In genomic region chr2:121530210-121530562, GRCh38 we compare ENCODE assay signal across 8 cellular contexts. TPM values are rescaled to one million over a fixed set of nuclear protein-coding genes. Genes with fewer than 3 reads are reported as not detected.
DNase-seq lines count a peak whose midpoint lies in the region; TF ChIP-seq lines count a peak whose summit lies in the region.

No MANE protein-coding gene starts in this region.

- H3K4me3 Mint-ChIP-seq in activated naive CD4-positive, alpha-beta T cell treated with anti-CD3 and anti-CD28 coated beads, Interleukin-2, amount 10 ng/mL, durations not matched to agents 7 days and 5 days: peak overlapping the region; percentile 90
- H3K4me3 Mint-ChIP-seq in activated T-helper 2 cell treated with anti-CD3 and anti-CD28 coated beads, Interferon-gamma antibody, Interleukin-2, Interleukin-4, amounts not matched to agents 10 μg/mL and 5 μg/mL and 100 μg/mL, durations not matched to agents 14 hours and 24 hours and 36 hours (ENCODE audit: low read depth): peak overlapping the region; percentile 96

- peaks cover 0 to 25% of the 10 kb centered on the region in 2 experiments; a peak in 2 of 3 replicates for H3K36me3 ChIP-seq in HEK293 (ENCODE audit: control insufficient read depth in 2 of 2, insufficient read depth in 1 of 2, low read length in 2 of 2)
- peaks cover 38% of the 10 kb centered on the region for H3K36me3 ChIP-seq in MG63
- H3K36me3 ChIP-seq in cardiac muscle cell: peaks cover 4% of the 10 kb centered on the region

- no peak for DNase-seq in activated naive CD4-positive, alpha-beta T cell treated with anti-CD3 and anti-CD28 coated beads, Interleukin-2, amount 10 ng/mL, durations not matched to agents 7 days and 5 days
- no peak for DNase-seq in activated naive CD4-positive, alpha-beta T cell treated with Interleukin-2 at 50 U/mL for 16 hours
- DNase-seq in MG63 (peak; percentile 80), cardiac muscle cell (ENCODE audit: low read depth in 1 of 2, low spot score in 1 of 2) (peak; percentile 81 to 85), posterior cingulate gyrus (peak in 7 of 10 donors; percentile 43 to 93 (median 52)), SIG-M5 treated with dmso at 0.1 percent for 504 hours (lab: John Stamatoyannopoulos, UW; ENCODE audit: unreplicated experiment) (no peak)
- DNase-seq in activated T-helper 2 cell treated with anti-CD3 and anti-CD28 coated beads, Interferon-gamma antibody, Interleukin-2, Interleukin-4, amounts not matched to agents 10 μg/mL and 5 μg/mL and 100 μg/mL, durations not matched to agents 14 hours and 24 hours and 36 hours (ENCODE audit: low spot score): no peak

- H3K4me3 ChIP-seq in HEK293 (ENCODE audit: low read depth, low read length): peak overlapping the region; percentile 78
- peak overlapping the region; percentile 82 for H3K4me3 ChIP-seq in MG63
- H3K4me3 ChIP-seq in cardiac muscle cell: peak overlapping the region; percentile 61

- intact Hi-C loops in activated T-helper 2 cell treated with anti-CD3 and anti-CD28 coated beads, Interferon-gamma antibody, Interleukin-2, Interleukin-4, amounts not matched to agents 10 μg/mL and 5 μg/mL and 100 μg/mL, durations not matched to agents 14 hours and 24 hours and 36 hours (cut with micrococcal nuclease): loop anchor here (1.0 to 2.0 kb wide), 3 partner anchors 31 to 225 kb away; partner anchors contain the start of gene TSN
- intact Hi-C loops in posterior cingulate gyrus (cut with DNase I): loop anchor here (1.0 to 5.0 kb wide), 5 partner anchors 119 to 225 kb away; partner anchors contain the start of genes CLASP1, NIFK and TSN

- H3K9me3 ChIP-seq in HEK293 (ENCODE audit: control insufficient read depth, insufficient read depth, low read depth, low read length): no peaks in the 10 kb centered on the region
- no peaks in the 10 kb centered on the region for H3K9me3 ChIP-seq in MG63
- no peaks in the 10 kb centered on the region for H3K9me3 ChIP-seq in cardiac muscle cell (ENCODE audit: low read depth)

- H3K27ac ChIP-seq in HEK293 (ENCODE audit: extremely low read depth, low read depth, low read length) (peak overlapping the region; percentile 100), cardiac muscle cell (peak overlapping the region; percentile 100)

- TF ChIP-seq CTCF in HEK293 (tag by site-specific recombination; IDR thresholded peaks at IDR 0.05): no peak
- TF ChIP-seq CTCF in cardiac muscle cell (IDR thresholded peaks at IDR 0.05; ENCODE audit: low read depth, low read length): no peak

- peak overlapping the region; percentile 99 for H3K27ac Mint-ChIP-seq in activated naive CD4-positive, alpha-beta T cell treated with anti-CD3 and anti-CD28 coated beads, Interleukin-2, amount 10 ng/mL, durations not matched to agents 7 days and 5 days
- H3K27ac Mint-ChIP-seq in activated T-helper 2 cell treated with anti-CD3 and anti-CD28 coated beads, Interferon-gamma antibody, Interleukin-2, Interleukin-4, amounts not matched to agents 10 μg/mL and 5 μg/mL and 100 μg/mL, durations not matched to agents 14 hours and 24 hours and 36 hours: peak overlapping the region; percentile 99

- H3K4me1 ChIP-seq in HEK293 (ENCODE audit: control insufficient read depth, insufficient read depth, low read length): peaks cover 17% of the 10 kb centered on the region
- H3K4me1 ChIP-seq in cardiac muscle cell (ENCODE audit: low read depth): peaks cover 27% of the 10 kb centered on the region

- H3K27me3 Mint-ChIP-seq in activated naive CD4-positive, alpha-beta T cell treated with anti-CD3 and anti-CD28 coated beads, Interleukin-2, amount 10 ng/mL, durations not matched to agents 7 days and 5 days: no peaks in the 10 kb centered on the region
- no peaks in the 10 kb centered on the region for H3K27me3 Mint-ChIP-seq in activated T-helper 2 cell treated with anti-CD3 and anti-CD28 coated beads, Interferon-gamma antibody, Interleukin-2, Interleukin-4, amounts not matched to agents 10 μg/mL and 5 μg/mL and 100 μg/mL, durations not matched to agents 14 hours and 24 hours and 36 hours (ENCODE audit: low read depth)

- POLR2A ChIA-PET in HEK293 (lab: Yijun Ruan, JAX): interaction anchor here (0.6 to 3.9 kb wide), 27 partner anchors 22 to 536 kb away, joined by 3 to 39 read pairs (median 4); partner anchors contain the start of genes CLASP1 and NIFK

- H3K9me3 Mint-ChIP-seq in activated naive CD4-positive, alpha-beta T cell treated with anti-CD3 and anti-CD28 coated beads, Interleukin-2, amount 10 ng/mL, durations not matched to agents 7 days and 5 days: no peaks in the 10 kb centered on the region
- no peaks in the 10 kb centered on the region for H3K9me3 Mint-ChIP-seq in activated T-helper 2 cell treated with anti-CD3 and anti-CD28 coated beads, Interferon-gamma antibody, Interleukin-2, Interleukin-4, amounts not matched to agents 10 μg/mL and 5 μg/mL and 100 μg/mL, durations not matched to agents 14 hours and 24 hours and 36 hours

- H3K4me1 Mint-ChIP-seq in activated naive CD4-positive, alpha-beta T cell treated with anti-CD3 and anti-CD28 coated beads, Interleukin-2, amount 10 ng/mL, durations not matched to agents 7 days and 5 days: peaks cover 48% of the 10 kb centered on the region
- peaks cover 53% of the 10 kb centered on the region for H3K4me1 Mint-ChIP-seq in activated T-helper 2 cell treated with anti-CD3 and anti-CD28 coated beads, Interferon-gamma antibody, Interleukin-2, Interleukin-4, amounts not matched to agents 10 μg/mL and 5 μg/mL and 100 μg/mL, durations not matched to agents 14 hours and 24 hours and 36 hours (ENCODE audit: low read depth)

- H3K27me3 ChIP-seq in MG63: no peaks in the 10 kb centered on the region
- H3K27me3 ChIP-seq in cardiac muscle cell: no peaks in the 10 kb centered on the region

- CTCF ChIA-PET in activated naive CD4-positive, alpha-beta T cell treated with anti-CD3 and anti-CD28 coated beads, Interleukin-2, amount 10 ng/mL, durations not matched to agents 7 days and 5 days (lab: Charles Lee): interaction anchor here (0.9 to 1.9 kb wide), 10 partner anchors 11 to 206 kb away, joined by 3 to 7 read pairs (median 5); partner anchors contain the start of gene NIFK
- CTCF ChIA-PET in HEK293 (lab: Yijun Ruan, JAX): interaction anchor here (0.6 to 3.7 kb wide), 10 partner anchors 8 to 435 kb away, joined by 3 to 17 read pairs (median 4); partner anchors contain the start of gene CLASP1

- peaks cover 24% of the 10 kb centered on the region for H3K36me3 Mint-ChIP-seq in activated naive CD4-positive, alpha-beta T cell treated with anti-CD3 and anti-CD28 coated beads, Interleukin-2, amount 10 ng/mL, durations not matched to agents 7 days and 5 days
- H3K36me3 Mint-ChIP-seq in activated T-helper 2 cell treated with anti-CD3 and anti-CD28 coated beads, Interferon-gamma antibody, Interleukin-2, Interleukin-4, amounts not matched to agents 10 μg/mL and 5 μg/mL and 100 μg/mL, durations not matched to agents 14 hours and 24 hours and 36 hours (ENCODE audit: low read depth): peaks cover 35% of the 10 kb centered on the region

TF ChIP-seq in HEK293, 187 proteins besides CTCF, POLR2A, EP300 and RAD21 (continues in another document):
- TF ChIP-seq GLI2 (tag by site-specific recombination; IDR thresholded peaks at IDR 0.05; ENCODE audit: borderline replicate concordance, low read depth): no peak
- TF ChIP-seq ZEB2 (tag by site-specific recombination; IDR thresholded peaks at IDR 0.05): peak; percentile 23; the same call in 1 of the 2 replicates
- TF ChIP-seq, protein P1, sequence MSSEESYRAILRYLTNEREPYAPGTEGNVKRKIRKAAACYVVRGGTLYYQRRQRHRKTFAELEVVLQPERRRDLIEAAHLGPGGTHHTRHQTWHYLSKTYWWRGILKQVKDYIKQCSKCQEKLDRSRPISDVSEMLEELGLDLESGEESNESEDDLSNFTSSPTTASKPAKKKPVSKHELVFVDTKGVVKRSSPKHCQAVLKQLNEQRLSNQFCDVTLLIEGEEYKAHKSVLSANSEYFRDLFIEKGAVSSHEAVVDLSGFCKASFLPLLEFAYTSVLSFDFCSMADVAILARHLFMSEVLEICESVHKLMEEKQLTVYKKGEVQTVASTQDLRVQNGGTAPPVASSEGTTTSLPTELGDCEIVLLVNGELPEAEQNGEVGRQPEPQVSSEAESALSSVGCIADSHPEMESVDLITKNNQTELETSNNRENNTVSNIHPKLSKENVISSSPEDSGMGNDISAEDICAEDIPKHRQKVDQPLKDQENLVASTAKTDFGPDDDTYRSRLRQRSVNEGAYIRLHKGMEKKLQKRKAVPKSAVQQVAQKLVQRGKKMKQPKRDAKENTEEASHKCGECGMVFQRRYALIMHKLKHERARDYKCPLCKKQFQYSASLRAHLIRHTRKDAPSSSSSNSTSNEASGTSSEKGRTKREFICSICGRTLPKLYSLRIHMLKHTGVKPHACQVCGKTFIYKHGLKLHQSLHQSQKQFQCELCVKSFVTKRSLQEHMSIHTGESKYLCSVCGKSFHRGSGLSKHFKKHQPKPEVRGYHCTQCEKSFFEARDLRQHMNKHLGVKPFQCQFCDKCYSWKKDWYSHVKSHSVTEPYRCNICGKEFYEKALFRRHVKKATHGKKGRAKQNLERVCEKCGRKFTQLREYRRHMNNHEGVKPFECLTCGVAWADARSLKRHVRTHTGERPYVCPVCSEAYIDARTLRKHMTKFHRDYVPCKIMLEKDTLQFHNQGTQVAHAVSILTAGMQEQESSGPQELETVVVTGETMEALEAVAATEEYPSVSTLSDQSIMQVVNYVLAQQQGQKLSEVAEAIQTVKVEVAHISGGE (tag by site-specific recombination; conservative IDR thresholded peaks at IDR 0.05; ENCODE audit: low read depth): peak; percentile 89
- TF ChIP-seq GLIS1 (tag by site-specific recombination; IDR thresholded peaks at IDR 0.05): peak; percentile 88
- peak; percentile 38; the same call in 1 of the 2 replicates for TF ChIP-seq ZBTB20 (tag by site-specific recombination; IDR thresholded peaks at IDR 0.05)
- TF ChIP-seq ZNF133 (tag by site-specific recombination; IDR thresholded peaks at IDR 0.05): no peak
- TF ChIP-seq SCRT2 (tag by site-specific recombination; IDR thresholded peaks at IDR 0.05): peak; percentile 81
- TF ChIP-seq SP3 (tag by site-specific recombination; IDR thresholded peaks at IDR 0.05): peak; percentile 70
- peak; percentile 76 for TF ChIP-seq SP2 (tag by site-specific recombination; IDR thresholded peaks at IDR 0.05)
- TF ChIP-seq ZNF112 (tag by site-specific recombination; IDR thresholded peaks at IDR 0.05): no peak

RNA-seq across cellular contexts. Expression of gene RNU4ATAC, which starts 0.5 kb away (rescaled TPM):
- total RNA-seq in MG63 (2014; rRNA removed; shearing (Covaris generic); ENCODE audit: low replicate concordance): not detected in 2 replicates
- not detected in 2 replicates for total RNA-seq in activated T-helper 2 cell treated with anti-CD3 and anti-CD28 coated beads, Interferon-gamma antibody, Interleukin-2, Interleukin-4, amounts not matched to agents 10 μg/mL and 5 μg/mL and 100 μg/mL, durations not matched to agents 14 hours and 24 hours and 36 hours
- not detected in 2 replicates for total RNA-seq in cardiac muscle cell
- polyA plus RNA-seq in cardiac muscle cell: 4.4 and 11.3 TPM in 2 replicates

Comparison
In these comparisons a context has a peak if more than half of its experiments do, and no peak if none do; other contexts are left out.
1. DNase-seq: peak in MG63 (single experiment), cardiac muscle cell (2 of 2) and posterior cingulate gyrus (7 of 10); none in activated naive CD4-positive, alpha-beta T cell treated with anti-CD3 and anti-CD28 coated beads, Interleukin-2, amount 10 ng/mL, durations not matched to agents 7 days and 5 days (single experiment), activated naive CD4-positive, alpha-beta T cell treated with Interleukin-2 at 50 U/mL for 16 hours (single experiment), activated T-helper 2 cell treated with anti-CD3 and anti-CD28 coated beads, Interferon-gamma antibody, Interleukin-2, Interleukin-4, amounts not matched to agents 10 μg/mL and 5 μg/mL and 100 μg/mL, durations not matched to agents 14 hours and 24 hours and 36 hours (single experiment) and SIG-M5 treated with dmso at 0.1 percent for 504 hours (single experiment).
2. Peak in every context shown above with its lines, with median percentiles within 50 percentile points of each other: H3K4me3 ChIP-seq.